9 cellular contexts compared by ENCODE assay signal in genomic region chr9:82606761-82607382, GRCh38.
A peak's percentile ranks its signal among the peaks of the same experiment; 100 is the strongest.
DNase-seq lines count a peak whose midpoint lies in the region; ATAC-seq and TF ChIP-seq lines count a peak whose summit lies in the region.
"Had no signal": no experiment of that assay in that cellular context is flagged by ENCODE, and none has a peak within 500 bp of the region (broad histone marks: within the 10 kb centered on the region; RNA-seq: fewer than 3 reads in every experiment).

No MANE protein-coding gene starts in this region.

- H3K36me3 ChIP-seq in liver (ENCODE audit: control insufficient read depth in 4 of 4, insufficient read depth in 3 of 4, low read depth in 1 of 4, low read length in 3 of 4) = no peaks in the 10 kb centered on the region
- no peaks in the 10 kb centered on the region for H3K36me3 ChIP-seq in aorta (ENCODE audit: control insufficient read depth in 1 of 2, insufficient read depth in 2 of 2, low read length in 1 of 2)
- H3K36me3 ChIP-seq: neutrophil had no signal

- H3K4me3 ChIP-seq in coronary artery (no peak overlapping the region), liver (ENCODE audit: low read depth in 1 of 3, low read length in 3 of 3) (no peak overlapping the region), aorta (ENCODE audit: low read length in 2 of 2) (no peak overlapping the region)

- TF ChIP-seq RAD21 in liver (IDR thresholded peaks at IDR 0.05) = peak; percentile 95 to 96

- H3K27ac ChIP-seq in coronary artery = no peak overlapping the region
- no peak overlapping the region for H3K27ac ChIP-seq in liver (ENCODE audit: low read depth in 1 of 2, low read length in 2 of 2)
- H3K27ac ChIP-seq in aorta (ENCODE audit: low read depth in 1 of 2, low read length in 2 of 2) = no peak overlapping the region
- H3K27ac ChIP-seq: neutrophil had no signal

- peak; percentile 48 for ATAC-seq in HG02678 (IDR thresholded peaks at IDR 0.05; ENCODE audit: unreplicated experiment)
- ATAC-seq in aorta (ENCODE audit: low FRiP score) = peak; percentile 78
- ATAC-seq in GM19324 (IDR thresholded peaks at IDR 0.05; ENCODE audit: low FRiP score, unreplicated experiment) = no peak

- DNase-seq in Daoy (ENCODE audit: low read depth) (peak; percentile 47), NCI-H774 (lab: John Stamatoyannopoulos, UW) (peak; percentile 48), coronary artery (ENCODE audit: low spot score) (no peak), aorta (no peak)
- no peak for DNase-seq in stimulated activated CD4-positive, alpha-beta T cell treated with anti-CD3 and anti-CD28 coated beads, Interleukin-2, amount 100 ng/mL, for 48 hours

- intact Hi-C loops in aorta (cut with DNase I) = no loop called here

- 26% methylated on average over 4 of the region's 4 CpGs for WGBS in liver
- WGBS in aorta, 2 donors = 28 to 32% methylated on average over 4 of the region's 4 CpGs

- H3K4me1 ChIP-seq in liver (ENCODE audit: control insufficient read depth in 4 of 4, insufficient read depth in 4 of 4, low read length in 3 of 4) (peaks cover 0 to 24% (median 14%) of the 10 kb centered on the region in 4 donors), aorta (ENCODE audit: control insufficient read depth in 1 of 2, insufficient read depth in 2 of 2, low read length in 2 of 2) (peaks cover 0 to 2% of the 10 kb centered on the region in 2 donors)

- H3K9me3 ChIP-seq in liver (ENCODE audit: control insufficient read depth in 4 of 4, low read length in 3 of 4) = no peaks in the 10 kb centered on the region
- no peaks in the 10 kb centered on the region for H3K9me3 ChIP-seq in aorta (ENCODE audit: control insufficient read depth, low read length)
- H3K9me3 ChIP-seq: neutrophil had no signal

- H3K27me3 ChIP-seq in liver (ENCODE audit: control insufficient read depth in 4 of 4, insufficient read depth in 4 of 4, low read length in 3 of 4) = no peaks in the 10 kb centered on the region
- H3K27me3 ChIP-seq in aorta (ENCODE audit: control insufficient read depth in 1 of 2, insufficient read depth in 2 of 2, low read length in 1 of 2) = no peaks in the 10 kb centered on the region
- H3K27me3 ChIP-seq: neutrophil had no signal

- TF ChIP-seq CTCF in coronary artery (IDR thresholded peaks at IDR 0.05) (peak; percentile 13), liver (IDR thresholded peaks at IDR 0.05; ENCODE audit: low read depth, low read length, missing input control) (peak; percentile 79)

- H3K9ac ChIP-seq in liver (ENCODE audit: low read depth in 1 of 2, low read length in 2 of 2) = no peak overlapping the region

TF ChIP-seq in liver, 16 proteins besides CTCF, POLR2A, EP300 and RAD21:
- no peak for TF ChIP-seq HNF4A (conservative IDR thresholded peaks at IDR 0.05)
- no peak for TF ChIP-seq EGR1 (IDR thresholded peaks at IDR 0.05; ENCODE audit: low read depth in 2 of 2)
- no peak for TF ChIP-seq RXRA (IDR thresholded peaks at IDR 0.05)
- no peak for TF ChIP-seq REST (IDR thresholded peaks at IDR 0.05)
- no peak for TF ChIP-seq ZBTB33 (IDR thresholded peaks at IDR 0.05)
- no peak for TF ChIP-seq GABPA (IDR thresholded peaks at IDR 0.05 in 1 of 2, conservative IDR thresholded peaks at IDR 0.05 in 1 of 2)
- no peak for TF ChIP-seq YY1 (IDR thresholded peaks at IDR 0.05)
- TF ChIP-seq JUND (IDR thresholded peaks at IDR 0.05) = no peak
- TF ChIP-seq MAX (IDR thresholded peaks at IDR 0.05) = no peak
- no peak for TF ChIP-seq NR2F2 (IDR thresholded peaks at IDR 0.05)
- TF ChIP-seq TAF1 (conservative IDR thresholded peaks at IDR 0.05) = no peak
- TF ChIP-seq SP1 (IDR thresholded peaks at IDR 0.05) = no peak
- TF ChIP-seq HNF4G (IDR thresholded peaks at IDR 0.05) = no peak
- TF ChIP-seq FOXA1 (IDR thresholded peaks at IDR 0.05) = no peak
- TF ChIP-seq FOXA2 (IDR thresholded peaks at IDR 0.05) = no peak
- no peak for TF ChIP-seq ATF3 (IDR thresholded peaks at IDR 0.05)

Comparison
In these comparisons a context has a peak if more than half of its experiments do, and no peak if none do; other contexts are left out.
1. DNase-seq: peak in Daoy (single experiment) and NCI-H774 (single experiment); none in coronary artery (single experiment), aorta (0 of 2) and stimulated activated CD4-positive, alpha-beta T cell treated with anti-CD3 and anti-CD28 coated beads, Interleukin-2, amount 100 ng/mL, for 48 hours (0 of 2).